ENCODE assay signal across 12 cellular contexts in genomic region chr14:22383515-22384166, GRCh38.
DNase-seq lines count a peak whose midpoint lies in the region; ATAC-seq and TF ChIP-seq lines count a peak whose summit lies in the region.
"Had no signal": no experiment of that assay in that cellular context is flagged by ENCODE, and none has a peak within 500 bp of the region (broad histone marks: within the 10 kb centered on the region; RNA-seq: fewer than 3 reads in every experiment).

No MANE protein-coding gene starts in this region.

- H3K4me3 Mint-ChIP-seq in stimulated activated effector memory CD8-positive, alpha-beta T cell treated with anti-CD3 and anti-CD28 coated beads, Interleukin-12 subunit alpha, Interleukin-12 subunit beta, amount 100 ng/mL, for 72 hours = no peak overlapping the region
- no peak overlapping the region for H3K4me3 Mint-ChIP-seq in activated CD4-positive, alpha-beta T cell treated with anti-CD3 and anti-CD28 coated beads, Interleukin-2, amount 10 ng/mL, durations not matched to agents 7 days and 5 days
- H3K4me3 Mint-ChIP-seq: dendritic cell treated with granulocyte-macrophage colony-stimulating factor and Interleukin-4, amounts not matched to agents 40 ng/mL and 50 ng/mL, for 4 days had no signal

- no peaks in the 10 kb centered on the region for H3K36me3 ChIP-seq in KOPT-K1 (ENCODE audit: insufficient read depth, low read length)
- no peaks in the 10 kb centered on the region for H3K36me3 ChIP-seq in prostate gland
- H3K36me3 ChIP-seq in BE2C = no peaks in the 10 kb centered on the region

- DNase-seq in activated CD4-positive, CD25-positive, alpha-beta regulatory T cell treated with anti-CD3 and anti-CD28 coated beads, Interleukin-2, amount 50 U/mL, for 72 hours = no peak
- no peak for DNase-seq in stimulated activated effector memory CD8-positive, alpha-beta T cell treated with anti-CD3 and anti-CD28 coated beads, Interleukin-12 subunit alpha, Interleukin-12 subunit beta, amount 100 ng/mL, for 72 hours (ENCODE audit: low spot score in 2 of 2)
- no peak for DNase-seq in prostate gland (ENCODE audit: low spot score)
- DNase-seq in BE2C = no peak
- no peak for DNase-seq in activated CD4-positive, alpha-beta T cell treated with anti-CD3 and anti-CD28 coated beads, Interleukin-2, amount 10 ng/mL, durations not matched to agents 7 days and 5 days
- DNase-seq: Karpas-422, psoas muscle had no signal

- ATAC-seq in activated CD4-positive, CD25-positive, alpha-beta regulatory T cell treated with anti-CD3 and anti-CD28 coated beads, Interleukin-2, amount 50 U/mL, for 24 hours = peak; percentile 51 to 68
- peak; percentile 55 for ATAC-seq in GM21737 (IDR thresholded peaks at IDR 0.05; ENCODE audit: unreplicated experiment)
- ATAC-seq in stimulated activated effector memory CD8-positive, alpha-beta T cell treated with anti-CD3 and anti-CD28 coated beads, Interleukin-12 subunit alpha, Interleukin-12 subunit beta, amount 100 ng/mL, for 72 hours = peak; percentile 48
- ATAC-seq: A549, psoas muscle had no signal

- H3K27me3 ChIP-seq in prostate gland (replicated peaks; ENCODE audit: insufficient read depth) (no peaks in the 10 kb centered on the region), BE2C (peaks cover 77% of the 10 kb centered on the region)

- no peaks in the 10 kb centered on the region for H3K9me3 Mint-ChIP-seq in stimulated activated effector memory CD8-positive, alpha-beta T cell treated with anti-CD3 and anti-CD28 coated beads, Interleukin-12 subunit alpha, Interleukin-12 subunit beta, amount 100 ng/mL, for 72 hours
- no peaks in the 10 kb centered on the region for H3K9me3 Mint-ChIP-seq in activated CD4-positive, alpha-beta T cell treated with anti-CD3 and anti-CD28 coated beads, Interleukin-2, amount 10 ng/mL, durations not matched to agents 7 days and 5 days
- H3K9me3 Mint-ChIP-seq: dendritic cell treated with granulocyte-macrophage colony-stimulating factor and Interleukin-4, amounts not matched to agents 40 ng/mL and 50 ng/mL, for 4 days had no signal

- no peak for TF ChIP-seq CTCF in prostate gland (IDR thresholded peaks at IDR 0.05)
- no peak for TF ChIP-seq CTCF in BE2C (IDR thresholded peaks at IDR 0.05; ENCODE audit: low read depth, low read length)

- WGBS in prostate gland = 52% methylated on average over 8 of the region's 8 CpGs

- H3K27ac Mint-ChIP-seq in stimulated activated effector memory CD8-positive, alpha-beta T cell treated with anti-CD3 and anti-CD28 coated beads, Interleukin-12 subunit alpha, Interleukin-12 subunit beta, amount 100 ng/mL, for 72 hours = peak overlapping the region; percentile 40
- no peak overlapping the region for H3K27ac Mint-ChIP-seq in activated CD4-positive, alpha-beta T cell treated with anti-CD3 and anti-CD28 coated beads, Interleukin-2, amount 10 ng/mL, durations not matched to agents 7 days and 5 days
- H3K27ac Mint-ChIP-seq: dendritic cell treated with granulocyte-macrophage colony-stimulating factor and Interleukin-4, amounts not matched to agents 40 ng/mL and 50 ng/mL, for 4 days had no signal

- no peak for TF ChIP-seq POLR2A in prostate gland (IDR thresholded peaks at IDR 0.05)

- CTCF ChIA-PET in activated CD4-positive, alpha-beta T cell treated with anti-CD3 and anti-CD28 coated beads, Interleukin-2, amount 10 ng/mL, durations not matched to agents 7 days and 5 days (lab: Charles Lee) = no interaction called here

- H3K4me3 ChIP-seq in prostate gland (no peak overlapping the region), BE2C (ENCODE audit: low read depth, low read length) (no peak overlapping the region)
- H3K4me3 ChIP-seq: A549, psoas muscle had no signal

- no peaks in the 10 kb centered on the region for H3K4me1 Mint-ChIP-seq in stimulated activated effector memory CD8-positive, alpha-beta T cell treated with anti-CD3 and anti-CD28 coated beads, Interleukin-12 subunit alpha, Interleukin-12 subunit beta, amount 100 ng/mL, for 72 hours
- no peaks in the 10 kb centered on the region for H3K4me1 Mint-ChIP-seq in activated CD4-positive, alpha-beta T cell treated with anti-CD3 and anti-CD28 coated beads, Interleukin-2, amount 10 ng/mL, durations not matched to agents 7 days and 5 days

- H3K27me3 Mint-ChIP-seq in activated CD4-positive, alpha-beta T cell treated with anti-CD3 and anti-CD28 coated beads, Interleukin-2, amount 10 ng/mL, durations not matched to agents 7 days and 5 days = no peaks in the 10 kb centered on the region
- H3K27me3 Mint-ChIP-seq: dendritic cell treated with granulocyte-macrophage colony-stimulating factor and Interleukin-4, amounts not matched to agents 40 ng/mL and 50 ng/mL, for 4 days had no signal

- H3K9me3 ChIP-seq in KOPT-K1 (ENCODE audit: insufficient read depth, low read length, poor library complexity, severe bottlenecking) (no peaks in the 10 kb centered on the region), prostate gland (no peaks in the 10 kb centered on the region), BE2C (no peaks in the 10 kb centered on the region)
- H3K9me3 ChIP-seq: A549, psoas muscle had no signal

- H3K27ac ChIP-seq in KOPT-K1 (ENCODE audit: low read depth, low read length, poor library complexity, severe bottlenecking) (peak overlapping the region; percentile 83), prostate gland (no peak overlapping the region)
- H3K27ac ChIP-seq: A549, psoas muscle had no signal

- H3K36me3 Mint-ChIP-seq in stimulated activated effector memory CD8-positive, alpha-beta T cell treated with anti-CD3 and anti-CD28 coated beads, Interleukin-12 subunit alpha, Interleukin-12 subunit beta, amount 100 ng/mL, for 72 hours = no peaks in the 10 kb centered on the region
- H3K36me3 Mint-ChIP-seq in activated CD4-positive, alpha-beta T cell treated with anti-CD3 and anti-CD28 coated beads, Interleukin-2, amount 10 ng/mL, durations not matched to agents 7 days and 5 days (ENCODE audit: low read depth) = no peaks in the 10 kb centered on the region

- no peaks in the 10 kb centered on the region for H3K4me1 ChIP-seq in prostate gland (replicated peaks)
- H3K4me1 ChIP-seq in BE2C = no peaks in the 10 kb centered on the region
- H3K4me1 ChIP-seq: psoas muscle had no signal

- POLR2A ChIA-PET in activated CD4-positive, alpha-beta T cell treated with anti-CD3 and anti-CD28 coated beads, Interleukin-2, amount 10 ng/mL, durations not matched to agents 7 days and 5 days (lab: Charles Lee) = no interaction called here

- intact Hi-C loops in prostate gland (cut with DNase I) = loop anchor here (10.0 kb wide), 1 partner anchor 461 kb away; no protein-coding TSS in a partner anchor
